10 cellular contexts compared by ENCODE assay signal in the genomic region with DNA sequence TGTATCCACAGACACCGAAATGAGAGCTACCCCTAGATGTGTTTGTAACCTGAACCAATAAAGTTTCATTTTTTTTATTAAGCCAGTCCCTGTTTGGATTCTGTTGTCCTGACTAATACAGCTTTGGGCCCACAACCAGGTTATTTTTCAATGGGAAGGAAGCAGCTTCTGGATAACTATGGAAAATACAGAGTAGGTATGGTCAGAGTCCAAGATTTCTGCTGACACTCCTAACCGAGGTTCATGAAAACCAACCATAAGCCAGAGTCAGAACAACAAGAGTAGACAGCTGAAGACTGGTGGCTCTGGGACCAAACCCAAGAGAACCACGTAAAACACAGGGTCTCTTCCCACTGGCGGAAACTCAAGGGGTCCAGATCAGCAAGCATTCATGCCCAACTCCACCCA. TPM values are rescaled to one million over a fixed set of nuclear protein-coding genes. Genes with fewer than 3 reads are reported as not detected.
DNase-seq lines count a peak whose midpoint lies in the region; ATAC-seq, FAIRE-seq and TF ChIP-seq lines count a peak whose summit lies in the region.
"Had no signal": no experiment of that assay in that cellular context is flagged by ENCODE, and none has a peak within 500 bp of the region (broad histone marks: within the 10 kb centered on the region; RNA-seq: fewer than 3 reads in every experiment).

No MANE protein-coding gene starts in this region.

- peaks cover 64% of the 10 kb centered on the region for H4K20me1 ChIP-seq in IMR-90 (ENCODE audit: insufficient read depth, low read length)
- no peaks in the 10 kb centered on the region for H4K20me1 ChIP-seq in GM12878 (ENCODE audit: control insufficient read depth, insufficient read depth)

- POLR2A ChIA-PET in IMR-90 (lab: Charles Lee; ENCODE audit: unreplicated experiment) (no interaction called here), GM12878 (lab: Charles Lee) (interaction anchor here (0.6 to 0.7 kb wide), 2 partner anchors 9 to 20 kb away, joined by 3 to 5 read pairs; no protein-coding TSS in a partner anchor)

- peak overlapping the region; percentile 54; the same call in 1 of the 2 replicates for H3K18ac ChIP-seq in IMR-90 (ENCODE audit: low read depth, low read length)

- H3K27ac ChIP-seq in IMR-90 (ENCODE audit: insufficient read depth, low read length) (no peak overlapping the region), GM12878 (ENCODE audit: control insufficient read depth, insufficient read depth) (no peak overlapping the region), left lung (peak overlapping the region; percentile 3 to 30), stomach smooth muscle (ENCODE audit: low read length) (peak overlapping the region; percentile 62)

- no peak overlapping the region for H2AK9ac ChIP-seq in IMR-90 (replicated peaks; ENCODE audit: low read depth, low read length, poor library complexity)

- H2BK120ac ChIP-seq in IMR-90 (ENCODE audit: low read depth, low read length) = no peak overlapping the region; the same call in 1 of the 2 replicates

- FAIRE-seq in GM12878 (lab: Jason Lieb, UNC) (no peak), H54 (lab: Jason Lieb, UNC) (no peak)
- FAIRE-seq: islet of Langerhans, RCC 7860 had no signal

- H3K4me2 ChIP-seq in IMR-90 (ENCODE audit: low read depth, low read length) (peak overlapping the region; percentile 22; the same call in 1 of the 2 replicates), GM12878 (ENCODE audit: control insufficient read depth, insufficient read depth) (no peak overlapping the region)

- TF ChIP-seq CTCF in IMR-90 (conservative IDR thresholded peaks at IDR 0.05; ENCODE audit: low read depth, low read length) (no peak), GM12878 (IDR thresholded peaks at IDR 0.05 in 2 of 3, conservative IDR thresholded peaks at IDR 0.05 in 1 of 3; ENCODE audit: control insufficient read depth in 2 of 3, extremely low read depth in 1 of 3, insufficient read depth in 1 of 3, low read depth in 3 of 3, low read length in 3 of 3) (no peak), left lung (IDR thresholded peaks at IDR 0.05) (no peak)

- no peak overlapping the region for H4K8ac ChIP-seq in IMR-90 (ENCODE audit: low read depth in 2 of 2, low read length in 2 of 2)

- H2BK20ac ChIP-seq in IMR-90 (ENCODE audit: low read depth, low read length) = 0 out of 2 replicates have a peak overlapping the region, but pooled peaks have one; percentile 14

- WGBS in IMR-90 (ENCODE audit: extremely low coverage in 2 of 2, insufficient read length in 1 of 2), 2 experiments = 79% methylated on average over 2 of the region's 4 CpGs; no CpG with 5 or more reads in 1 of the 2 experiments
- 60% methylated on average over 4 of the region's 4 CpGs for WGBS in GM12878 (ENCODE audit: insufficient coverage, insufficient replicate concordance, low lambda C conversion rate, missing lambda C conversion rate)

- intact Hi-C loops in IMR-90 (cut with micrococcal nuclease) (no loop called here), GM12878 (cut with micrococcal nuclease; ENCODE audit: unreplicated experiment) (no loop called here), left lung (cut with DNase I) (no loop called here)

- CTCF ChIA-PET in IMR-90 (lab: Yijun Ruan, JAX) (no interaction called here), GM12878 (lab: Yijun Ruan, JAX) (interaction anchor here (1.0 to 3.0 kb wide), 5 partner anchors 10 to 199 kb away, joined by 3 to 10 read pairs (median 3); no protein-coding TSS in a partner anchor)

- RAD21 ChIA-PET in GM12878 (lab: Charles Lee; ENCODE audit: unreplicated experiment) = interaction anchor here (1.5 to 1.9 kb wide), 3 partner anchors 9 to 117 kb away, joined by 4 to 5 read pairs (median 5); no protein-coding TSS in a partner anchor

- H3K4me3 ChIP-seq in IMR-90 (ENCODE audit: insufficient read depth, low read depth, low read length) (no peak overlapping the region), GM12878 (no peak overlapping the region), left lung (no peak overlapping the region), stomach smooth muscle (ENCODE audit: low read length in 2 of 2) (peak overlapping the region in 1 of 2 donors; percentile 54)

- peak overlapping the region; percentile 52 for H3K4ac ChIP-seq in IMR-90 (ENCODE audit: low read depth, low read length)

- peaks cover 36% of the 10 kb centered on the region for H3K9me1 ChIP-seq in IMR-90 (ENCODE audit: insufficient read depth, low read length)

- no peak for TF ChIP-seq EP300 in GM12878 (IDR thresholded peaks at IDR 0.05; ENCODE audit: borderline replicate concordance in 1 of 2, control insufficient read depth in 1 of 2, low read depth in 2 of 2, low read length in 2 of 2)

- no peak overlapping the region for H2BK5ac ChIP-seq in IMR-90 (ENCODE audit: low read depth, low read length, poor library complexity, severe bottlenecking)

- peaks cover 35% of the 10 kb centered on the region for H3K4me1 ChIP-seq in IMR-90 (ENCODE audit: control insufficient read depth, insufficient read depth, low read length)
- H3K4me1 ChIP-seq in GM12878 (ENCODE audit: control insufficient read depth, insufficient read depth, low read length) = peaks cover 6% of the 10 kb centered on the region
- peaks cover 23 to 86% of the 10 kb centered on the region in 2 donors for H3K4me1 ChIP-seq in left lung
- H3K4me1 ChIP-seq in stomach smooth muscle (ENCODE audit: control insufficient read depth, insufficient read depth, low read length) = peaks cover 72% of the 10 kb centered on the region

- dilution Hi-C loops in IMR-90 (cut with HindIII; ENCODE audit: low sequenced_read_pairs, unreplicated experiment) = no loop called here

- H3K9ac ChIP-seq in IMR-90 (ENCODE audit: low read depth, low read length) (no peak overlapping the region), GM12878 (ENCODE audit: control insufficient read depth, insufficient read depth, low read length) (no peak overlapping the region), stomach smooth muscle (ENCODE audit: low read length in 2 of 2) (no peak overlapping the region)

- no peak overlapping the region for H2AFZ ChIP-seq in IMR-90 (replicated peaks; ENCODE audit: low read length, poor library complexity)
- H2AFZ ChIP-seq in GM12878 (ENCODE audit: control insufficient read depth, low read depth, low read length) = no peak overlapping the region

- H3K9me3 ChIP-seq in IMR-90 (ENCODE audit: control insufficient read depth, insufficient read depth, low read length) = no peaks in the 10 kb centered on the region
- no peaks in the 10 kb centered on the region for H3K9me3 ChIP-seq in GM12878 (replicated peaks; ENCODE audit: control insufficient read depth, insufficient read depth, low read length)
- no peaks in the 10 kb centered on the region for H3K9me3 ChIP-seq in left lung
- H3K9me3 ChIP-seq in stomach smooth muscle (ENCODE audit: control insufficient read depth in 2 of 2, low read length in 2 of 2) = no peaks in the 10 kb centered on the region

- TF ChIP-seq RAD21 in IMR-90 (IDR thresholded peaks at IDR 0.05; ENCODE audit: low read length) (no peak), GM12878 (IDR thresholded peaks at IDR 0.05; ENCODE audit: insufficient read depth, low read depth, low read length) (no peak)

- DNase-seq in IMR-90 (peak; percentile 47), GM12878 (ENCODE audit: low read depth, low spot score) (no peak), left lung (no peak), H54 (ENCODE audit: insufficient read length, low spot score) (no peak)
- no peak for DNase-seq in stimulated activated naive CD4-positive, alpha-beta T cell (lab: John Stamatoyannopoulos, UW)
- DNase-seq: NCI-H2107 had no signal

- H3K27me3 ChIP-seq in IMR-90 (ENCODE audit: control insufficient read depth, insufficient read depth, low read length) (no peaks in the 10 kb centered on the region), GM12878 (replicated peaks in 1 of 2; ENCODE audit: control insufficient read depth in 2 of 2, insufficient read depth in 2 of 2, low read length in 1 of 2) (no peaks in the 10 kb centered on the region), left lung (no peaks in the 10 kb centered on the region), stomach smooth muscle (ENCODE audit: control insufficient read depth in 1 of 2, insufficient read depth in 2 of 2, low read length in 2 of 2) (no peaks in the 10 kb centered on the region)

- H3K14ac ChIP-seq in IMR-90 (replicated peaks; ENCODE audit: low read depth, low read length) = peak overlapping the region; percentile 14; the same call in 1 of the 2 replicates

- TF ChIP-seq POLR2A in IMR-90 (IDR thresholded peaks at IDR 0.05; ENCODE audit: low read depth, low read length) = no peak
- no peak for TF ChIP-seq POLR2A in GM12878 (IDR thresholded peaks at IDR 0.05; ENCODE audit: low read depth, low read length)
- no peak for TF ChIP-seq POLR2A in H54 (IDR thresholded peaks at IDR 0.05; ENCODE audit: low read depth, low read length)

- 0 out of 3 replicates have a peak overlapping the region, but pooled peaks have one; percentile 15 for H2BK15ac ChIP-seq in IMR-90 (ENCODE audit: low read depth, low read length)

- no peaks in the 10 kb centered on the region for H3K79me2 ChIP-seq in GM12878 (ENCODE audit: control insufficient read depth, insufficient read depth, low read length)

- peak overlapping the region; percentile 42 for H2AK5ac ChIP-seq in IMR-90 (ENCODE audit: low read depth, low read length)

- no TSS peak for BruUV-seq in IMR-90 (replicated peaks; lab: Mats Ljungman, UMichigan)
- no TSS peak for BruUV-seq in GM12878 (replicated peaks; lab: Mats Ljungman, UMichigan)

- no peak for ATAC-seq in IMR-90 (ENCODE audit: low read depth)
- ATAC-seq in GM12878 = no peak
- no peak for ATAC-seq in left lung
- ATAC-seq in GM21447 (IDR thresholded peaks at IDR 0.05; ENCODE audit: unreplicated experiment) = no peak

- peaks cover 22 to 90% of the 10 kb centered on the region in 2 experiments for H3K79me1 ChIP-seq in IMR-90 (ENCODE audit: low read depth in 1 of 2, low read length in 2 of 2)

- H3K36me3 ChIP-seq in IMR-90 (ENCODE audit: control insufficient read depth, insufficient read depth, low read length) (peaks cover 3% of the 10 kb centered on the region; the same call in 1 of the 2 replicates), GM12878 (ENCODE audit: control insufficient read depth in 2 of 2, insufficient read depth in 2 of 2, low read length in 1 of 2) (no peaks in the 10 kb centered on the region), left lung (no peaks in the 10 kb centered on the region), stomach smooth muscle (ENCODE audit: control insufficient read depth in 2 of 2, insufficient read depth in 2 of 2, low read length in 2 of 2) (no peaks in the 10 kb centered on the region)

- in situ Hi-C loops in IMR-90 (cut with MboI; ENCODE audit: low sequenced_read_pairs) (no loop called here), GM12878 (cut with MboI) (loop anchor here (25.0 kb wide), 2 partner anchors 1509 to 1766 kb away; a partner anchor contains a TSS)

- SMC1A ChIA-PET in GM12878 (lab: Charles Lee; ENCODE audit: uncharacterized antibody, unreplicated experiment) = interaction anchor here (0.9 to 4.8 kb wide), 7 partner anchors 11 to 182 kb away, joined by 3 to 20 read pairs (median 4); a partner anchor contains a TSS

- H3K23ac ChIP-seq in IMR-90 (ENCODE audit: low read depth, low read length) = peak overlapping the region; percentile 41; the same call in 1 of the 2 replicates

- no peak overlapping the region for H4K91ac ChIP-seq in IMR-90 (ENCODE audit: insufficient read depth, low read depth, low read length)

- H4K5ac ChIP-seq in IMR-90 (ENCODE audit: low read depth, low read length) = 0 out of 2 replicates have a peak overlapping the region, but pooled peaks have one; percentile 16

- H3K56ac ChIP-seq in IMR-90 (ENCODE audit: extremely low read depth, insufficient read depth, low read length) = no peak overlapping the region

RNA-seq across cellular contexts. Expression of a gene that starts 10.8 kb away (rescaled TPM):
- total RNA-seq in IMR-90 (2012; rRNA removed) (7.5 and 11.4 TPM in 2 replicates), GM12878 (2014; rRNA removed) (0.87 and 0.90 TPM in 2 replicates), GM12878 (2014; rRNA removed; fragmentation: Illumina TruSeq; extraction: Trizol) (0.76 and 1.1 TPM in 2 replicates), GM12878 (2021) (0.95 and 1.1 TPM in 2 replicates), left lung (10 to 100 TPM; 25.2 to 42.0 TPM)
- polyA plus RNA-seq in IMR-90 (2012; rRNA removed) (4.1 and 4.3 TPM in 2 replicates), GM12878 (2011; rRNA removed) (0.96 and 1.2 TPM in 2 replicates), GM12878 (2014; fragmentation: Illumina TruSeq; extraction: Trizol) (0.96 and 1.2 TPM in 2 replicates), GM12878 (2014; fragmentation: Nextera tagmentation; extraction: Ambion mirVana) (under 1 TPM; 0.35 to 0.53 TPM), GM12878 (2014; rRNA removed) (0.63 and 0.90 TPM in 2 replicates), GM12878 (2016; fragmentation: Nextera tagmentation; extraction: Ambion mirVana) (under 1 TPM; 0.09 to 0.10 TPM)
- 3.1 and 9.3 TPM in 2 replicates for polyA plus RNA-seq in IMR-90 (2012; cell fraction: cytosol; rRNA removed)
- 10.6 and 22.1 TPM in 2 replicates for polyA plus RNA-seq in IMR-90 (2012; cell fraction: nucleus; rRNA removed; ENCODE audit: low replicate concordance)
- 4.6 and 5.6 TPM in 2 replicates for total RNA-seq in GM12878 (2013; cell fraction: nucleolus; rRNA removed)
- polyA plus RNA-seq in GM12878 (2011; ENCODE audit: low read depth) = 0.80 TPM
- 0.53 and 0.60 TPM in 2 replicates for polyA plus RNA-seq in GM12878 (2011; cell fraction: cytosol; rRNA removed)
- 0.39 and 0.48 TPM in 2 replicates for polyA plus RNA-seq in GM12878 (2011; cell fraction: nucleus; rRNA removed)
- 1.2 and 1.6 TPM in 2 replicates for polyA plus RNA-seq in GM12878 (2012)
- polyA minus RNA-seq in GM12878 (2011; rRNA and poly(A)+ RNA removed) = 0.95 and 1.2 TPM in 2 replicates
- 0.31 and 0.40 TPM in 2 replicates for polyA minus RNA-seq in GM12878 (2011; cell fraction: cytosol; rRNA and poly(A)+ RNA removed)
- polyA minus RNA-seq in GM12878 (2011; cell fraction: nucleus; rRNA and poly(A)+ RNA removed) = 0.60 and 0.77 TPM in 2 replicates

Comparison
In these comparisons a context has a peak if more than half of its experiments do, and no peak if none do; other contexts are left out.
1. H3K27ac ChIP-seq: peak in left lung (2 of 2) and stomach smooth muscle (single experiment); none in IMR-90 (single experiment) and GM12878 (single experiment).